8 cellular contexts compared by ENCODE assay signal in the genomic region with DNA sequence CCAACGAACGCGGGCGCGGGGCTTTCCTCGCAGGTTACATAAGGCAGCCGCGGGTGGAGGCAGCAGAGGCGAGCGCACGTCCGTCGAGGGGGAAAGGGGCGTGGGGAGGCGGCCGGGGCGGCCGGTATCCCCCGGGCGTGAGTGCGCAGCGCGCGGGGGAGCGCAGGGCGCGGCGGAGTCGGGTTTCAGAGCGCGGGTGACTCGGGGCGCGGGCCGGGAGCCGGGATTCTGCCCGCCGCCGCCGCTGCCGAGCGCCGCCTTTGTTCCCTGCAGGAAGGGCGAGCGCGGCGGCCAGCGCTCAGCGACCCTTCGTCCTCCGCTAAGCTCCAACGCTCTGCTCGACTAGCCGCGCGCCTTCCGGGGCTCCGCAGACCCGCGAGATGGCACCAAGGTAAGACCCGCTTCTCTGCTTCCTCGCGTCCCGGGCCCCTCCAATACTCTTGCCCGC. TPM values are rescaled to one million over a fixed set of nuclear protein-coding genes. Genes with fewer than 3 reads are reported as not detected.
A peak's percentile ranks its signal among the peaks of the same experiment; 100 is the strongest.
DNase-seq lines count a peak whose midpoint lies in the region; ATAC-seq, FAIRE-seq and TF ChIP-seq lines count a peak whose summit lies in the region.

TSS of gene COL15A1 (plus strand) at position 226 of the 448 bp plus-strand sequence. CDS start at position 381, 155 bp downstream.

- ATAC-seq in HG02970 (IDR thresholded peaks at IDR 0.05; ENCODE audit: low FRiP score, unreplicated experiment), result no peak

- no peaks in the 10 kb centered on the region for H4K20me1 ChIP-seq in astrocyte (ENCODE audit: insufficient read depth, low read length)

- no peak within 1 kb of the TSS for H3K9ac ChIP-seq in astrocyte (ENCODE audit: low read length)
- H3K9ac ChIP-seq in kidney (ENCODE audit: low read length in 2 of 2), result no peak within 1 kb of the TSS
- H3K9ac ChIP-seq in stomach smooth muscle (ENCODE audit: low read length in 2 of 2), result peak within 1 kb of the TSS; percentile 87 to 90

- peak within 1 kb of the TSS; percentile 82 for H3K4me3 Mint-ChIP-seq in astrocyte (ENCODE audit: unreplicated experiment)

- DNase-seq in NCI-H82 (lab: John Stamatoyannopoulos, UW) (peak; percentile 7), NCI-H82 treated with DMSO at 0.1 percent for 48 hours (lab: John Stamatoyannopoulos, UW; ENCODE audit: unreplicated experiment) (no peak), astrocyte (ENCODE audit: low read depth) (no peak), kidney (no peak), NCI-H526 treated with DMSO at 0.1 percent for 48 hours (lab: John Stamatoyannopoulos, UW) (no peak), 8988T (no peak)

- H3K27me3 ChIP-seq in astrocyte (ENCODE audit: insufficient read depth, low read length) (peaks cover 89% of the 10 kb centered on the region), stomach smooth muscle (ENCODE audit: control insufficient read depth in 1 of 2, insufficient read depth in 2 of 2, low read length in 2 of 2) (no peaks in the 10 kb centered on the region)

- no peaks in the 10 kb centered on the region for H3K79me2 ChIP-seq in astrocyte (ENCODE audit: insufficient read depth, low read length)

- H3K4me1 ChIP-seq in astrocyte (ENCODE audit: insufficient read depth, low read length) (peaks cover 10% of the 10 kb centered on the region), kidney (ENCODE audit: control insufficient read depth in 1 of 2, insufficient read depth in 1 of 2, low read depth in 1 of 2, low read length in 2 of 2) (peaks cover 0 to 8% of the 10 kb centered on the region in 2 donors), stomach smooth muscle (ENCODE audit: control insufficient read depth, insufficient read depth, low read length) (peaks cover 43% of the 10 kb centered on the region)

- H2AFZ ChIP-seq in astrocyte (ENCODE audit: low read depth, low read length), result peak within 1 kb of the TSS; percentile 67

- no peaks in the 10 kb centered on the region for H3K36me3 Mint-ChIP-seq in astrocyte (ENCODE audit: low read depth, unreplicated experiment)

- FAIRE-seq in astrocyte (lab: Jason Lieb, UNC), result no peak
- no peak for FAIRE-seq in kidney (lab: Jason Lieb, UNC)

- peak within 1 kb of the TSS; percentile 85 for H3K4me2 ChIP-seq in astrocyte (ENCODE audit: low read length)

- H3K4me3 ChIP-seq in astrocyte (ENCODE audit: insufficient read depth, low read depth, low read length), result peak within 1 kb of the TSS; percentile 37
- H3K4me3 ChIP-seq in kidney (ENCODE audit: low read length in 2 of 2), result peak within 1 kb of the TSS; percentile 42 to 60
- H3K4me3 ChIP-seq in stomach smooth muscle (ENCODE audit: low read length in 2 of 2), result peak within 1 kb of the TSS; percentile 87 to 98

- peak within 1 kb of the TSS; percentile 41 for H3K27ac Mint-ChIP-seq in astrocyte (ENCODE audit: unreplicated experiment)

- TF ChIP-seq CTCF in astrocyte (IDR thresholded peaks at IDR 0.05; ENCODE audit: insufficient read depth, low read depth, low read length) (no peak), kidney (IDR thresholded peaks at IDR 0.05; ENCODE audit: borderline replicate concordance, extremely low read depth, insufficient read depth) (no peak)

- H3K36me3 ChIP-seq in astrocyte (ENCODE audit: insufficient read depth, low read length) (no peaks in the 10 kb centered on the region), kidney (ENCODE audit: control insufficient read depth in 1 of 2, insufficient read depth in 2 of 2, low read length in 2 of 2) (no peaks in the 10 kb centered on the region), stomach smooth muscle (ENCODE audit: control insufficient read depth in 2 of 2, insufficient read depth in 2 of 2, low read length in 2 of 2) (peaks cover 4 to 5% of the 10 kb centered on the region in 2 donors)

- H3K9me3 ChIP-seq in astrocyte (ENCODE audit: insufficient read depth, low read depth, low read length), result peaks cover under 1% of the 10 kb centered on the region
- H3K9me3 ChIP-seq in kidney (ENCODE audit: control insufficient read depth in 1 of 2, low read length in 2 of 2), result no peaks in the 10 kb centered on the region
- no peaks in the 10 kb centered on the region for H3K9me3 ChIP-seq in stomach smooth muscle (ENCODE audit: control insufficient read depth in 2 of 2, low read length in 2 of 2)

- H3K27me3 Mint-ChIP-seq in astrocyte (ENCODE audit: low read depth, unreplicated experiment), result peaks cover 81% of the 10 kb centered on the region

- intact Hi-C loops in kidney (cut with DNase I), result no loop called here

- peaks cover 3% of the 10 kb centered on the region for H3K9me3 Mint-ChIP-seq in astrocyte (ENCODE audit: unreplicated experiment)

- H3K4me1 Mint-ChIP-seq in astrocyte (ENCODE audit: low read depth, unreplicated experiment), result no peaks in the 10 kb centered on the region

- H3K27ac ChIP-seq in astrocyte (ENCODE audit: low read depth, low read length) (no peak within 1 kb of the TSS), kidney (ENCODE audit: low read depth in 2 of 2, low read length in 2 of 2) (no peak within 1 kb of the TSS), stomach smooth muscle (ENCODE audit: low read length) (peak within 1 kb of the TSS; percentile 89)

RNA-seq across cellular contexts. Expression of gene COL15A1, which starts in this region (rescaled TPM):
- total RNA-seq in astrocyte (5.6 and 11.7 TPM in 2 replicates), kidney (42.0 TPM)
- 4.7 TPM for polyA plus RNA-seq in kidney (ENCODE audit: insufficient read depth, low read depth, low replicate concordance)

Comparison
In these comparisons a context has a peak if more than half of its experiments do, and no peak if none do; other contexts are left out.
1. H3K4me3 ChIP-seq: peak in every context shown above with its lines; median percentile 92 in stomach smooth muscle; 51 in kidney; 37 in astrocyte.
2. H3K9ac ChIP-seq: peak in stomach smooth muscle (2 of 2); none in astrocyte (single experiment) and kidney (0 of 2).